In genomic region chr7:116139007-116139406, GRCh38 we compare ENCODE assay signal across 1 cellular context.
TF ChIP-seq lines count a peak whose summit lies in the region.

No MANE protein-coding gene starts in this region.

TF ChIP-seq in GM12878, 131 proteins besides CTCF, POLR2A, EP300 and RAD21 (continued from another document):
- TF ChIP-seq POLR2AphosphoS2 (IDR thresholded peaks at IDR 0.05; ENCODE audit: low read depth, low read length) (no peak), SMAD5 (IDR thresholded peaks at IDR 0.05; ENCODE audit: low read depth) (no peak), CHD2 (IDR thresholded peaks at IDR 0.05; ENCODE audit: borderline replicate concordance, low read depth, low read length) (no peak), PML (IDR thresholded peaks at IDR 0.05; ENCODE audit: low read length) (no peak)
